Comparison of ENCODE assay signal across 26 cellular contexts in the genomic region with DNA sequence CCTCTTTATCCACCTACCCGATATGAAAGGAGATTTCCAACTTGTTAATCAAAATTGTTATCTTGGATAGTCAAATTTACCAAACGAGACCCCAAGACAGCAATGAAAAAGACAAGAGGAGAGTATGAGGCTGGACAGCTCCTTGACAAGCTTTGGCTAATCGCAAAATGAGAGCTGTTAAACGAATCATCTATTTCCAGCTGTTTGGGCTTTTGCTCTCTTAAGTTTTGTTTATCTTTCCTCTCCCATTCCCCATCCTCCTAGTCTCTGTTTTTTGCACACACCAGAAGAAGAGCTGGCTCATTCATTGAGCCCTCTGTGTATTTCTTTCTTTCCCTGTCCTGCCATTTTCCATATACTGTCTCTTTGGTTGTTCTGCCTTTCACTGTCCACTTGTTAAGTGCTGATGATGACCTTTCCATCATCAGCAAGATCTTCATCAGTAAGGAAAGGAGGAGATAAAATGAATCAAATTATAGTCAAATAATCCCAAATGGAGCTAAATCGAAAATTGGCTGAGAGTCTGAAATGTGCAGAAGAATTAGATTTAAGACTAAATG.
"Had no signal": no experiment of that assay in that cellular context is flagged by ENCODE, and none has a peak within 500 bp of the region (broad histone marks: within the 10 kb centered on the region; RNA-seq: fewer than 3 reads in every experiment).

No MANE protein-coding gene starts in this region.

- H3K4me1 Mint-ChIP-seq: mesothelial cell of epicardium; nephron progenitor cell; stimulated activated effector memory CD8-positive, alpha-beta T cell treated with anti-CD3 and anti-CD28 coated beads, Interleukin-12 subunit alpha, Interleukin-12 subunit beta, amount 100 ng/mL, for 72 hours had no signal

- H3K4me1 ChIP-seq: esophagus muscularis mucosa, foreskin keratinocyte, gastroesophageal sphincter, heart left ventricle, psoas muscle, stomach, thyroid gland had no signal

- H3K36me3 Mint-ChIP-seq: mesothelial cell of epicardium; stimulated activated effector memory CD8-positive, alpha-beta T cell treated with anti-CD3 and anti-CD28 coated beads, Interleukin-12 subunit alpha, Interleukin-12 subunit beta, amount 100 ng/mL, for 72 hours had no signal

- H3K79me2 ChIP-seq: hepatocyte had no signal

- H3K4me3 ChIP-seq: esophagus muscularis mucosa, gastroesophageal sphincter, heart left ventricle, hepatocyte, mucosa of descending colon, psoas muscle, sigmoid colon, stomach, thyroid gland had no signal

- H3K4me3 Mint-ChIP-seq: effector memory CD8-positive, alpha-beta T cell; mesothelial cell of epicardium; naive thymus-derived CD4-positive, alpha-beta T cell; nephron progenitor cell; stimulated activated effector memory CD8-positive, alpha-beta T cell treated with anti-CD3 and anti-CD28 coated beads, Interleukin-12 subunit alpha, Interleukin-12 subunit beta, amount 100 ng/mL, for 72 hours had no signal

- H3K27me3 ChIP-seq: esophagus muscularis mucosa, foreskin keratinocyte, gastroesophageal sphincter, heart left ventricle, hepatocyte, sigmoid colon, stomach, thyroid gland had no signal

- DNase-seq: cortex of kidney; effector memory CD8-positive, alpha-beta T cell; foreskin keratinocyte; heart left ventricle; mesenchymal stem cell; mucosa of descending colon; naive thymus-derived CD4-positive, alpha-beta T cell; nephron progenitor cell; nucleus accumbens; posterior cingulate gyrus; psoas muscle; right cardiac atrium; sigmoid colon; stimulated activated CD4-positive, alpha-beta T cell treated with anti-CD3 and anti-CD28 coated beads, Interleukin-2, amount 100 ng/mL, for 24 hours; stimulated activated CD4-positive, alpha-beta T cell treated with anti-CD3 and anti-CD28 coated beads, Interleukin-4, amount 100 ng/mL, for 24 hours; stimulated activated naive CD4-positive, alpha-beta T cell treated with Interleukin-2 at 50 U/mL for 16 hours; stomach; thyroid gland; trophoblast cell had no signal

- H3K36me3 ChIP-seq: esophagus muscularis mucosa, gastroesophageal sphincter, heart left ventricle, sigmoid colon, stomach, thyroid gland had no signal

- ATAC-seq: effector memory CD8-positive, alpha-beta T cell; foreskin keratinocyte; gastroesophageal sphincter; heart left ventricle; left lobe of liver; mucosa of descending colon; naive thymus-derived CD4-positive, alpha-beta T cell; psoas muscle; right cardiac atrium; stimulated activated effector memory CD8-positive, alpha-beta T cell treated with anti-CD3 and anti-CD28 coated beads, Interleukin-12 subunit alpha, Interleukin-12 subunit beta, amount 100 ng/mL, for 72 hours had no signal

- H3K9me3 ChIP-seq: esophagus muscularis mucosa, gastroesophageal sphincter, heart left ventricle, mucosa of descending colon, psoas muscle, sigmoid colon, stomach, thyroid gland had no signal

- H3K27me3 Mint-ChIP-seq: effector memory CD8-positive, alpha-beta T cell; naive thymus-derived CD4-positive, alpha-beta T cell had no signal

- H3K4me2 ChIP-seq: hepatocyte had no signal

- H3K27ac ChIP-seq: epithelial cell of prostate, esophagus muscularis mucosa, foreskin keratinocyte, gastroesophageal sphincter, heart left ventricle, hepatocyte, psoas muscle, sigmoid colon, stomach, thyroid gland had no signal

- H3K27ac Mint-ChIP-seq: effector memory CD8-positive, alpha-beta T cell; mesothelial cell of epicardium; naive thymus-derived CD4-positive, alpha-beta T cell; nephron progenitor cell; stimulated activated effector memory CD8-positive, alpha-beta T cell treated with anti-CD3 and anti-CD28 coated beads, Interleukin-12 subunit alpha, Interleukin-12 subunit beta, amount 100 ng/mL, for 72 hours had no signal

- H2AFZ ChIP-seq: hepatocyte had no signal

- H3K9me3 Mint-ChIP-seq: effector memory CD8-positive, alpha-beta T cell; mesothelial cell of epicardium; naive thymus-derived CD4-positive, alpha-beta T cell; nephron progenitor cell; stimulated activated effector memory CD8-positive, alpha-beta T cell treated with anti-CD3 and anti-CD28 coated beads, Interleukin-12 subunit alpha, Interleukin-12 subunit beta, amount 100 ng/mL, for 72 hours had no signal
